ENCODE assay signal across 1 cellular context in the genomic region with DNA sequence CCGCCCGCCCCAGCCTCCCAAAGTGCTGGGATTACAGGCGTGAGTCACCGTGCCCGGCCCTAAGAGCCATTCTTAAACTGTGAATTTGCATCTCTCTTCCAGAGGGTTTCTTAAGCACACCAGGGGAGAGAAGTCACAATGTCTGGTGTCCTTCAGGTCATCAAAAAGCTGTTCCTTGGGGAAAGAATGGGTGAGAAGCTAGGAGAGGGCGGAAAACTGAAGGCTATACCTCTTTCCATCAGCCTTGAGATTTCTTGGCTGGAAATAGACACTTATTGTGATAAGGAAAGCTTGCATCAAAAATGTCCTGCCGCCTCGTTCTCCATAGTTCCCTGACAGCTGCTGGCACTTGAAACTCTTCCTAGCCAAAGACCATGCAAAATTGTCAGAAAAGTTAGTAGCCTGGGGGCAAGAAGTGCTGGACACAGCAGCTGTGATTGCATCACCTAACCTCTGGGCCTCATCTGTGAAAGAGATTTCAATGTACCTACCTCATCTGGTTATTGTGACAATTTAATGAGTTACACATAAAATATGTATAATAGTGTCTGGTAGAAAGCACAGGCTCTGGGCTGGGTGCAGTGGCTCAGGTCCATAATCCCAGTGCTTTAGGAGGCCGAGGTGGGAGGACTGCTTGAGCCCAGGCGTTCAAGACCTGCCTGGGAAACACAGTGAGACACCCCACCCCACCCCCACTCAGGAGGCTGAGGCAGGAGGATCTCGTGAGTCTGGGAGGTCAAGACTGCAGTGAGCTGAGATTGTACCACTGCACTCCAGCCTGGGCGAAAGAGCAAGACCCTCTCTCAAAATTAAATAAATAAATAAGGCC.
TF ChIP-seq lines count a peak whose summit lies in the region.

No MANE protein-coding gene starts in this region.

TF ChIP-seq in K562, 482 proteins besides CTCF, POLR2A, EP300 and RAD21 (continued from another document and continues in another):
- 0 out of 2 replicates have a peak, but pooled peaks have one; percentile 42 for TF ChIP-seq DPF2 (IDR thresholded peaks at IDR 0.05)
- no peak for TF ChIP-seq ETV1 (tag; conservative IDR thresholded peaks at IDR 0.05; ENCODE audit: low read depth)
- TF ChIP-seq, protein P1, sequence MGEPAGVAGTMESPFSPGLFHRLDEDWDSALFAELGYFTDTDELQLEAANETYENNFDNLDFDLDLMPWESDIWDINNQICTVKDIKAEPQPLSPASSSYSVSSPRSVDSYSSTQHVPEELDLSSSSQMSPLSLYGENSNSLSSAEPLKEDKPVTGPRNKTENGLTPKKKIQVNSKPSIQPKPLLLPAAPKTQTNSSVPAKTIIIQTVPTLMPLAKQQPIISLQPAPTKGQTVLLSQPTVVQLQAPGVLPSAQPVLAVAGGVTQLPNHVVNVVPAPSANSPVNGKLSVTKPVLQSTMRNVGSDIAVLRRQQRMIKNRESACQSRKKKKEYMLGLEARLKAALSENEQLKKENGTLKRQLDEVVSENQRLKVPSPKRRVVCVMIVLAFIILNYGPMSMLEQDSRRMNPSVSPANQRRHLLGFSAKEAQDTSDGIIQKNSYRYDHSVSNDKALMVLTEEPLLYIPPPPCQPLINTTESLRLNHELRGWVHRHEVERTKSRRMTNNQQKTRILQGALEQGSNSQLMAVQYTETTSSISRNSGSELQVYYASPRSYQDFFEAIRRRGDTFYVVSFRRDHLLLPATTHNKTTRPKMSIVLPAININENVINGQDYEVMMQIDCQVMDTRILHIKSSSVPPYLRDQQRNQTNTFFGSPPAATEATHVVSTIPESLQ (CRISPR knock-in tag; IDR thresholded peaks at IDR 0.05): 0 out of 2 replicates have a peak, but pooled peaks have one; percentile 24
- 0 out of 2 replicates have a peak, but pooled peaks have one; percentile 11 for TF ChIP-seq SMARCA4 (IDR thresholded peaks at IDR 0.05)
- peak; percentile 52; the same call in 1 of the 2 replicates for TF ChIP-seq JUND (IDR thresholded peaks at IDR 0.05; ENCODE audit: borderline replicate concordance, low read depth, low read length)
- TF ChIP-seq JUND (tag; IDR thresholded peaks at IDR 0.05; ENCODE audit: borderline replicate concordance, low read depth, low read length): no peak
- no peak for TF ChIP-seq ZNF24 (IDR thresholded peaks at IDR 0.05)
- TF ChIP-seq MYC (IDR thresholded peaks at IDR 0.05; ENCODE audit: low read depth, low read length): no peak
- TF ChIP-seq MYC (CRISPR knock-in tag; IDR thresholded peaks at IDR 0.05; ENCODE audit: borderline replicate concordance, low read depth): no peak
- no peak for TF ChIP-seq CXXC5 (CRISPR knock-in tag; IDR thresholded peaks at IDR 0.05)
- TF ChIP-seq, protein P2, sequence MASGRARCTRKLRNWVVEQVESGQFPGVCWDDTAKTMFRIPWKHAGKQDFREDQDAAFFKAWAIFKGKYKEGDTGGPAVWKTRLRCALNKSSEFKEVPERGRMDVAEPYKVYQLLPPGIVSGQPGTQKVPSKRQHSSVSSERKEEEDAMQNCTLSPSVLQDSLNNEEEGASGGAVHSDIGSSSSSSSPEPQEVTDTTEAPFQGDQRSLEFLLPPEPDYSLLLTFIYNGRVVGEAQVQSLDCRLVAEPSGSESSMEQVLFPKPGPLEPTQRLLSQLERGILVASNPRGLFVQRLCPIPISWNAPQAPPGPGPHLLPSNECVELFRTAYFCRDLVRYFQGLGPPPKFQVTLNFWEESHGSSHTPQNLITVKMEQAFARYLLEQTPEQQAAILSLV (tag; IDR thresholded peaks at IDR 0.05): 0 out of 2 replicates have a peak, but pooled peaks have one; percentile 9
- peak; percentile 36 for TF ChIP-seq RBM25 (IDR thresholded peaks at IDR 0.05; ENCODE audit: low read depth, low read length, severe bottlenecking)
- no peak for TF ChIP-seq ESRRB (CRISPR knock-in tag; IDR thresholded peaks at IDR 0.05; ENCODE audit: borderline replicate concordance)
- no peak for TF ChIP-seq SMARCA5 (IDR thresholded peaks at IDR 0.05)
- TF ChIP-seq KDM2B (CRISPR knock-in tag; IDR thresholded peaks at IDR 0.05): no peak
- peak; percentile 44 for TF ChIP-seq ZNF121 (CRISPR knock-in tag; conservative IDR thresholded peaks at IDR 0.05)
- no peak for TF ChIP-seq CBX1 (IDR thresholded peaks at IDR 0.05; ENCODE audit: low read depth)
- no peak for TF ChIP-seq KDM4B (IDR thresholded peaks at IDR 0.05; ENCODE audit: borderline replicate concordance in 2 of 2, low read depth in 1 of 2)
- no peak for TF ChIP-seq SRSF7 (optimal IDR thresholded peaks at IDR 0.05; ENCODE audit: low read depth, low read length)
- TF ChIP-seq, protein P3, sequence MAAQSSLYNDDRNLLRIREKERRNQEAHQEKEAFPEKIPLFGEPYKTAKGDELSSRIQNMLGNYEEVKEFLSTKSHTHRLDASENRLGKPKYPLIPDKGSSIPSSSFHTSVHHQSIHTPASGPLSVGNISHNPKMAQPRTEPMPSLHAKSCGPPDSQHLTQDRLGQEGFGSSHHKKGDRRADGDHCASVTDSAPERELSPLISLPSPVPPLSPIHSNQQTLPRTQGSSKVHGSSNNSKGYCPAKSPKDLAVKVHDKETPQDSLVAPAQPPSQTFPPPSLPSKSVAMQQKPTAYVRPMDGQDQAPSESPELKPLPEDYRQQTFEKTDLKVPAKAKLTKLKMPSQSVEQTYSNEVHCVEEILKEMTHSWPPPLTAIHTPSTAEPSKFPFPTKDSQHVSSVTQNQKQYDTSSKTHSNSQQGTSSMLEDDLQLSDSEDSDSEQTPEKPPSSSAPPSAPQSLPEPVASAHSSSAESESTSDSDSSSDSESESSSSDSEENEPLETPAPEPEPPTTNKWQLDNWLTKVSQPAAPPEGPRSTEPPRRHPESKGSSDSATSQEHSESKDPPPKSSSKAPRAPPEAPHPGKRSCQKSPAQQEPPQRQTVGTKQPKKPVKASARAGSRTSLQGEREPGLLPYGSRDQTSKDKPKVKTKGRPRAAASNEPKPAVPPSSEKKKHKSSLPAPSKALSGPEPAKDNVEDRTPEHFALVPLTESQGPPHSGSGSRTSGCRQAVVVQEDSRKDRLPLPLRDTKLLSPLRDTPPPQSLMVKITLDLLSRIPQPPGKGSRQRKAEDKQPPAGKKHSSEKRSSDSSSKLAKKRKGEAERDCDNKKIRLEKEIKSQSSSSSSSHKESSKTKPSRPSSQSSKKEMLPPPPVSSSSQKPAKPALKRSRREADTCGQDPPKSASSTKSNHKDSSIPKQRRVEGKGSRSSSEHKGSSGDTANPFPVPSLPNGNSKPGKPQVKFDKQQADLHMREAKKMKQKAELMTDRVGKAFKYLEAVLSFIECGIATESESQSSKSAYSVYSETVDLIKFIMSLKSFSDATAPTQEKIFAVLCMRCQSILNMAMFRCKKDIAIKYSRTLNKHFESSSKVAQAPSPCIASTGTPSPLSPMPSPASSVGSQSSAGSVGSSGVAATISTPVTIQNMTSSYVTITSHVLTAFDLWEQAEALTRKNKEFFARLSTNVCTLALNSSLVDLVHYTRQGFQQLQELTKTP (IDR thresholded peaks at IDR 0.05; ENCODE audit: low read depth in 1 of 2, partially characterized antibody in 2 of 2): peak in 1 of 2 experiments; percentile 26
- peak; percentile 14; the same call in 1 of the 2 replicates for TF ChIP-seq TRIM28 (IDR thresholded peaks at IDR 0.05)
- no peak for TF ChIP-seq CHCHD3 (CRISPR knock-in tag; IDR thresholded peaks at IDR 0.05)
- TF ChIP-seq ZNF444 (CRISPR knock-in tag; IDR thresholded peaks at IDR 0.05): no peak
- TF ChIP-seq FOXK1 (CRISPR knock-in tag; IDR thresholded peaks at IDR 0.05; ENCODE audit: borderline replicate concordance): no peak
- no peak for TF ChIP-seq NEUROD1 (IDR thresholded peaks at IDR 0.05; ENCODE audit: borderline replicate concordance, low read depth, low read length, partially characterized antibody)
- TF ChIP-seq, protein P4, sequence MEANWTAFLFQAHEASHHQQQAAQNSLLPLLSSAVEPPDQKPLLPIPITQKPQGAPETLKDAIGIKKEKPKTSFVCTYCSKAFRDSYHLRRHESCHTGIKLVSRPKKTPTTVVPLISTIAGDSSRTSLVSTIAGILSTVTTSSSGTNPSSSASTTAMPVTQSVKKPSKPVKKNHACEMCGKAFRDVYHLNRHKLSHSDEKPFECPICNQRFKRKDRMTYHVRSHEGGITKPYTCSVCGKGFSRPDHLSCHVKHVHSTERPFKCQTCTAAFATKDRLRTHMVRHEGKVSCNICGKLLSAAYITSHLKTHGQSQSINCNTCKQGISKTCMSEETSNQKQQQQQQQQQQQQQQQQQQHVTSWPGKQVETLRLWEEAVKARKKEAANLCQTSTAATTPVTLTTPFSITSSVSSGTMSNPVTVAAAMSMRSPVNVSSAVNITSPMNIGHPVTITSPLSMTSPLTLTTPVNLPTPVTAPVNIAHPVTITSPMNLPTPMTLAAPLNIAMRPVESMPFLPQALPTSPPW (CRISPR knock-in tag; IDR thresholded peaks at IDR 0.05): peak; percentile 90
- TF ChIP-seq, protein P5, sequence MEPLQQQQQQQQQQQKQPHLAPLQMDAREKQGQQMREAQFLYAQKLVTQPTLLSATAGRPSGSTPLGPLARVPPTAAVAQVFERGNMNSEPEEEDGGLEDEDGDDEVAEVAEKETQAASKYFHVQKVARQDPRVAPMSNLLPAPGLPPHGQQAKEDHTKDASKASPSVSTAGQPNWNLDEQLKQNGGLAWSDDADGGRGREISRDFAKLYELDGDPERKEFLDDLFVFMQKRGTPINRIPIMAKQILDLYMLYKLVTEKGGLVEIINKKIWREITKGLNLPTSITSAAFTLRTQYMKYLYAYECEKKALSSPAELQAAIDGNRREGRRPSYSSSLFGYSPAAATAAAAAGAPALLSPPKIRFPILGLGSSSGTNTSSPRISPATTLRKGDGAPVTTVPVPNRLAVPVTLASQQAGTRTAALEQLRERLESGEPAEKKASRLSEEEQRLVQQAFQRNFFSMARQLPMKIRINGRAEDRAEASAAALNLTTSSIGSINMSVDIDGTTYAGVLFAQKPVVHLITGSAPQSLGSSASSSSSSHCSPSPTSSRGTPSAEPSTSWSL (CRISPR knock-in tag; IDR thresholded peaks at IDR 0.05; ENCODE audit: borderline replicate concordance): no peak
- TF ChIP-seq, protein P6, sequence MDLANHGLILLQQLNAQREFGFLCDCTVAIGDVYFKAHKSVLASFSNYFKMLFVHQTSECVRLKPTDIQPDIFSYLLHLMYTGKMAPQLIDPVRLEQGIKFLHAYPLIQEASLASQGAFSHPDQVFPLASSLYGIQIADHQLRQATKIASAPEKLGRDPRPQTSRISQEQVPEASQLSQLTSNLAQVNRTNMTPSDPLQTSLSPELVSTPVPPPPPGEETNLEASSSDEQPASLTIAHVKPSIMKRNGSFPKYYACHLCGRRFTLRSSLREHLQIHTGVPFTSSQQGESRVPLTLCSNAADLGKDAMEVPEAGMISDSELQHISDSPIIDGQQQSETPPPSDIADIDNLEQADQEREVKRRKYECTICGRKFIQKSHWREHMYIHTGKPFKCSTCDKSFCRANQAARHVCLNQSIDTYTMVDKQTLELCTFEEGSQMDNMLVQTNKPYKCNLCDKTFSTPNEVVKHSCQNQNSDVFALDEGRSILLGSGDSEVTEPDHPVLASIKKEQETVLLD (IDR thresholded peaks at IDR 0.05): no peak
- TF ChIP-seq, protein P7, sequence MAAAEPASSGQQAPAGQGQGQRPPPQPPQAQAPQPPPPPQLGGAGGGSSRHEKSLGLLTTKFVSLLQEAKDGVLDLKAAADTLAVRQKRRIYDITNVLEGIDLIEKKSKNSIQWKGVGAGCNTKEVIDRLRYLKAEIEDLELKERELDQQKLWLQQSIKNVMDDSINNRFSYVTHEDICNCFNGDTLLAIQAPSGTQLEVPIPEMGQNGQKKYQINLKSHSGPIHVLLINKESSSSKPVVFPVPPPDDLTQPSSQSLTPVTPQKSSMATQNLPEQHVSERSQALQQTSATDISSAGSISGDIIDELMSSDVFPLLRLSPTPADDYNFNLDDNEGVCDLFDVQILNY (CRISPR knock-in tag; IDR thresholded peaks at IDR 0.05): no peak
- TF ChIP-seq ZNF507 (tag; conservative IDR thresholded peaks at IDR 0.05): no peak
- TF ChIP-seq RB1 (IDR thresholded peaks at IDR 0.05; ENCODE audit: low read depth): no peak
- peak; percentile 93 for TF ChIP-seq ZNF766 (CRISPR knock-in tag; conservative IDR thresholded peaks at IDR 0.05)
- no peak for TF ChIP-seq ZNF12 (CRISPR knock-in tag; IDR thresholded peaks at IDR 0.05)
- peak; percentile 44; the same call in 1 of the 2 replicates for TF ChIP-seq BCOR (IDR thresholded peaks at IDR 0.05)
- no peak for TF ChIP-seq GTF2F1 (IDR thresholded peaks at IDR 0.05; ENCODE audit: low read depth, low read length)
- no peak for TF ChIP-seq ZFP36 (IDR thresholded peaks at IDR 0.05; ENCODE audit: low read depth, low read length, partially characterized antibody)
- no peak for TF ChIP-seq CREM (IDR thresholded peaks at IDR 0.05; ENCODE audit: low read depth)
- TF ChIP-seq NCOA2 (IDR thresholded peaks at IDR 0.05; ENCODE audit: partially characterized antibody in 2 of 2): no peak
- peak; percentile 12; the same call in 1 of the 2 replicates for TF ChIP-seq PHF8 (IDR thresholded peaks at IDR 0.05; ENCODE audit: borderline replicate concordance, low read length)
- no peak for TF ChIP-seq MYBL2 (IDR thresholded peaks at IDR 0.05; ENCODE audit: low read depth)
- TF ChIP-seq MYBL2 (CRISPR knock-in tag; IDR thresholded peaks at IDR 0.05; ENCODE audit: borderline replicate concordance): no peak
- TF ChIP-seq, protein P8, sequence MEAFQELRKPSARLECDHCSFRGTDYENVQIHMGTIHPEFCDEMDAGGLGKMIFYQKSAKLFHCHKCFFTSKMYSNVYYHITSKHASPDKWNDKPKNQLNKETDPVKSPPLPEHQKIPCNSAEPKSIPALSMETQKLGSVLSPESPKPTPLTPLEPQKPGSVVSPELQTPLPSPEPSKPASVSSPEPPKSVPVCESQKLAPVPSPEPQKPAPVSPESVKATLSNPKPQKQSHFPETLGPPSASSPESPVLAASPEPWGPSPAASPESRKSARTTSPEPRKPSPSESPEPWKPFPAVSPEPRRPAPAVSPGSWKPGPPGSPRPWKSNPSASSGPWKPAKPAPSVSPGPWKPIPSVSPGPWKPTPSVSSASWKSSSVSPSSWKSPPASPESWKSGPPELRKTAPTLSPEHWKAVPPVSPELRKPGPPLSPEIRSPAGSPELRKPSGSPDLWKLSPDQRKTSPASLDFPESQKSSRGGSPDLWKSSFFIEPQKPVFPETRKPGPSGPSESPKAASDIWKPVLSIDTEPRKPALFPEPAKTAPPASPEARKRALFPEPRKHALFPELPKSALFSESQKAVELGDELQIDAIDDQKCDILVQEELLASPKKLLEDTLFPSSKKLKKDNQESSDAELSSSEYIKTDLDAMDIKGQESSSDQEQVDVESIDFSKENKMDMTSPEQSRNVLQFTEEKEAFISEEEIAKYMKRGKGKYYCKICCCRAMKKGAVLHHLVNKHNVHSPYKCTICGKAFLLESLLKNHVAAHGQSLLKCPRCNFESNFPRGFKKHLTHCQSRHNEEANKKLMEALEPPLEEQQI (IDR thresholded peaks at IDR 0.05): no peak
- TF ChIP-seq SUPT5H (IDR thresholded peaks at IDR 0.05): no peak
- no peak for TF ChIP-seq MCM7 (IDR thresholded peaks at IDR 0.05)
